Comparison of ENCODE assay signal across 8 cellular contexts in the genomic region with DNA sequence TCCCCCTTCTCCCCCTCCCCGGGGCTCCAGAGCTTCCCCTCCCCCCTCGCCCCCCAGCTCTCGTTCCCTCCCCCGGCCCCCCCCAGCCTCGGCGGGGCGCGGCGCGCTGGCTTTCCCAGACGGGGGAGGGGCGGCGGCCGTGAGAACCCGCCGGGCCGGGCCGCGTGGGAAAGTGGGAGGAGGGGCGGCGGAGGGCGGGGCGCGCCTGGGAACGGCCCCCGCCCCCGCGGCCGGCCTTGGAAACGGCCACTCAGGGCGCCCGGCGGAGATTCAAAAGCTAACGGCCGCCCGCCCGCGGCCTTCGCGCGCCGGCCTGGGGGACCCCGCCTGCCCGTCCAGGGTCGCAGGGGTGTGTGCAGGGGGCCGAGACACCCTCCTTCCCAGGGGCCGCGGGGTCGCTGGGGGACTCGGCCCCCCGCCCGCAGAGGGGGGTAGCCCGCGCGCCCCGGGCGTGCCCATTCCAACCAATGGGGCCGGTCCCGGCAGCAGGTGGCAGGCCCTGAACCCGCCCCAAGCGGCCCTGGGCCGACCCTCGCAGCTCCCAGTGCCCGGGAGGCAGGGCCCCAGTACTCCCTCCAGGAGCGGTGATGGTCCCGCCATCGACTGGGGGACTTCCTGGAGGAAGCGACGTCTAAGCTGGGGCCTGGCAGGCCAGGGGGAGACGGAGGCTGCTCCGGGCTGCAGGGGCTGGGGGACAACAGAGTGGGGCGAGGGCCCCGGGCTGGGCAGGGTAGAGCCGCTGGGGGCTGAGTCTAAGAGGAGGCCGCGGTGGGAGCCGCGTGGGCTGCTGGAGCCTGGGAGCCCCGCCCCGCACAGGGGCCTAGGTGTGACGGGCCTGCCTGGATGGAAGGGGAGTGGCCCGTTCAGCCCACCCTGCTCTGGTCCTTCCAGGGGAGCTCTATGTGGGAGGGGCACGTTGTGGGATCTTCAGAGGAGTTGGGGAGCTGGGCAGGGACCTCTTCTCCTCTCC. TPM values are rescaled to one million over a fixed set of nuclear protein-coding genes. Genes with fewer than 3 reads are reported as not detected.
DNase-seq lines count a peak whose midpoint lies in the region; ATAC-seq, FAIRE-seq and TF ChIP-seq lines count a peak whose summit lies in the region.

No MANE protein-coding gene starts in this region.

- TF ChIP-seq POLR2A in GM12891 (IDR thresholded peaks at IDR 0.05; ENCODE audit: low read depth, low read length) = no peak
- peak in 1 of 2 donors; percentile 17 for TF ChIP-seq POLR2A in gastrocnemius medialis (IDR thresholded peaks at IDR 0.05)

- no peak for TF ChIP-seq CTCF in gastrocnemius medialis (IDR thresholded peaks at IDR 0.05 in 4 of 5, conservative IDR thresholded peaks at IDR 0.05 in 1 of 5)

- CTCF ChIA-PET in T-cell (lab: Charles Lee) = no interaction called here

- H3K36me3 ChIP-seq in gastrocnemius medialis (no peaks in the 10 kb centered on the region), SJCRH30 (no peaks in the 10 kb centered on the region)

- no peaks in the 10 kb centered on the region for H3K9me3 Mint-ChIP-seq in T-cell

- DNase-seq in ACHN (peak; percentile 57), GM12891 (ENCODE audit: insufficient read length, low spot score) (peak; percentile 93), T-cell (peak in 1 of 34 experiments; percentile 3), frontal cortex (ENCODE audit: low spot score in 2 of 2) (peak; percentile 77 to 90), gastrocnemius medialis (peak in 1 of 2 donors; percentile 10), SJCRH30 (no peak)

- FAIRE-seq in GM12891 (lab: Jason Lieb, UNC) = peak; percentile 87
- no peak for FAIRE-seq in frontal cortex (lab: Jason Lieb, UNC)

- peak in 3 of 4 experiments; percentile 3 to 56 (median 17) for ATAC-seq in T-cell (replicated peaks in 1 of 4)
- ATAC-seq in gastrocnemius medialis = no peak
- ATAC-seq in esophagus mucosa = no peak
- no peak for ATAC-seq in GM21576 (IDR thresholded peaks at IDR 0.05; ENCODE audit: unreplicated experiment)

- H3K27me3 Mint-ChIP-seq in T-cell = peaks cover 0 to 11% of the 10 kb centered on the region in 2 donors

- H3K27me3 ChIP-seq in gastrocnemius medialis (peaks cover 12 to 21% (median 14%) of the 10 kb centered on the region in 3 donors), SJCRH30 (peaks cover 29% of the 10 kb centered on the region)

- no peaks in the 10 kb centered on the region for H3K9me3 ChIP-seq in gastrocnemius medialis
- no peaks in the 10 kb centered on the region for H3K9me3 ChIP-seq in SJCRH30 (replicated peaks)

- no peaks in the 10 kb centered on the region for H3K36me3 Mint-ChIP-seq in T-cell

- peak overlapping the region in 1 of 3 donors; percentile 20 for H3K4me3 Mint-ChIP-seq in T-cell

- H3K27ac Mint-ChIP-seq in T-cell = no peak overlapping the region

- H3K4me1 Mint-ChIP-seq in T-cell = peaks cover 0 to 7% (median 6%) of the 10 kb centered on the region in 3 donors

- H3K4me3 ChIP-seq in gastrocnemius medialis (peak overlapping the region; percentile 14 to 44 (median 38)), SJCRH30 (no peak overlapping the region)

- H3K4me1 ChIP-seq in gastrocnemius medialis (peaks cover 0 to 6% of the 10 kb centered on the region in 2 donors), SJCRH30 (no peaks in the 10 kb centered on the region)

- H3K27ac ChIP-seq in gastrocnemius medialis = peak overlapping the region; percentile 41 to 70 (median 52)
- no peak overlapping the region for H3K27ac ChIP-seq in SJCRH30

- intact Hi-C loops in gastrocnemius medialis (cut with DNase I; ENCODE audit: low total_unique reads) = no loop called here

- in situ Hi-C loops in ACHN (cut with HindIII; ENCODE audit: low pct_ligation_motif_present, low pct_unique_long_range_greater_than_20kb, low sequenced_read_pairs) (no loop called here), gastrocnemius medialis (cut with MboI; ENCODE audit: low sequenced_read_pairs in 4 of 4) (no loop called here)

- POLR2A ChIA-PET in T-cell (lab: Charles Lee) = interaction anchor here in 1 of 2 donors (0.6 kb wide), 1 partner anchor 107 kb away, joined by 3 read pairs; no protein-coding TSS in a partner anchor

TF ChIP-seq in GM12891, 5 proteins besides CTCF, POLR2A, EP300 and RAD21:
- no peak for TF ChIP-seq POLR2AphosphoS5 (IDR thresholded peaks at IDR 0.05; ENCODE audit: low read depth, low read length)
- TF ChIP-seq TAF1 (IDR thresholded peaks at IDR 0.05; ENCODE audit: low read depth, low read length) = no peak
- no peak for TF ChIP-seq PAX5 (IDR thresholded peaks at IDR 0.05; ENCODE audit: insufficient read depth, low read length, severe bottlenecking)
- TF ChIP-seq POU2F2 (IDR thresholded peaks at IDR 0.05; ENCODE audit: low read depth, low read length) = no peak
- no peak for TF ChIP-seq SPI1 (IDR thresholded peaks at IDR 0.05; ENCODE audit: low read depth, low read length)

RNA-seq across cellular contexts. Expression of a gene that starts 14.2 kb away (rescaled TPM):
- 3.0 TPM for polyA plus RNA-seq in GM12891 (2012; ENCODE audit: low read depth, missing spikeins)
- 1 to 10 TPM in 4 of 5 donors, under 1 TPM in 1; 0.55 to 2.7 (median 1.7) TPM for total RNA-seq in T-cell
- 3.7 TPM for total RNA-seq in frontal cortex
- 1 to 10 TPM; 1.9 to 5.4 (median 3.4) TPM for total RNA-seq in gastrocnemius medialis
- total RNA-seq in esophagus mucosa = 20.4 TPM
- total RNA-seq in SJCRH30 (2014; rRNA removed; shearing (Covaris generic)) = 0.89 and 1.0 TPM in 2 replicates

RNA-seq across cellular contexts. Expression of a gene that starts 38.8 kb away (rescaled TPM):
- 5.2 TPM for polyA plus RNA-seq in GM12891 (2012; ENCODE audit: low read depth, missing spikeins)
- 1 to 10 TPM; 2.2 to 5.6 (median 3.2) TPM for total RNA-seq in T-cell
- 0.41 TPM for total RNA-seq in frontal cortex
- 1 to 10 TPM; 1.2 to 2.8 (median 1.7) TPM for total RNA-seq in gastrocnemius medialis
- total RNA-seq in esophagus mucosa = 15.4 TPM
- 4.0 and 4.4 TPM in 2 replicates for total RNA-seq in SJCRH30 (2014; rRNA removed; shearing (Covaris generic))

Comparison
In these comparisons a context has a peak if more than half of its experiments do, and no peak if none do; other contexts are left out.
1. DNase-seq: peak in ACHN (single experiment), GM12891 (single experiment) and frontal cortex (2 of 2); none in SJCRH30 (0 of 2).
2. ATAC-seq: peak in T-cell (3 of 4); none in gastrocnemius medialis (0 of 2), esophagus mucosa (single experiment) and GM21576 (single experiment).